In genomic region chr1:179090923-179091322, GRCh38 we compare ENCODE assay signal across 14 cellular contexts. TPM values are rescaled to one million over a fixed set of nuclear protein-coding genes. Genes with fewer than 3 reads are reported as not detected.
DNase-seq lines count a peak whose midpoint lies in the region; ATAC-seq and TF ChIP-seq lines count a peak whose summit lies in the region.
"Had no signal": no experiment of that assay in that cellular context is flagged by ENCODE, and none has a peak within 500 bp of the region (broad histone marks: within the 10 kb centered on the region; RNA-seq: fewer than 3 reads in every experiment).

No MANE protein-coding gene starts in this region.

- TF ChIP-seq POLR2A in heart left ventricle (IDR thresholded peaks at IDR 0.05) = no peak

- no peak for TF ChIP-seq CTCF in heart left ventricle (IDR thresholded peaks at IDR 0.05)
- no peak for TF ChIP-seq CTCF in tibial artery (IDR thresholded peaks at IDR 0.05)

- WGBS in heart left ventricle, 4 donors = 84 to 92% (median 91%) methylated on average over 4 of the region's 4 CpGs

- no peak overlapping the region for H3K4me3 ChIP-seq in heart left ventricle
- H3K4me3 ChIP-seq in tibial artery = no peak overlapping the region
- no peak overlapping the region for H3K4me3 ChIP-seq in SJCRH30
- H3K4me3 ChIP-seq: vagina had no signal

- ATAC-seq in heart left ventricle (no peak), Right ventricle myocardium inferior (no peak), memory B cell (ENCODE audit: low read depth) (no peak)
- no peak for ATAC-seq in activated T-helper 17 cell treated with anti-CD3 and anti-CD28 coated beads, Interleukin-2, amount 50 U/mL, for 72 hours (replicated peaks)

- H3K4me1 ChIP-seq in heart left ventricle = peaks cover 0 to 45% (median 26%) of the 10 kb centered on the region in 12 donors
- H3K4me1 ChIP-seq in tibial artery = peaks cover 0 to 31% (median 29%) of the 10 kb centered on the region in 4 donors
- H3K4me1 ChIP-seq in SJCRH30 = no peaks in the 10 kb centered on the region

- H3K4me1 Mint-ChIP-seq in activated T-helper 17 cell treated with anti-CD3 and anti-CD28 coated beads, Interleukin-2, amount 50 U/mL, for 72 hours = no peaks in the 10 kb centered on the region
- H3K4me1 Mint-ChIP-seq in memory B cell = peaks cover 32% of the 10 kb centered on the region

- H3K27me3 Mint-ChIP-seq in activated T-helper 17 cell treated with anti-CD3 and anti-CD28 coated beads, Interleukin-2, amount 50 U/mL, for 72 hours = no peaks in the 10 kb centered on the region
- no peaks in the 10 kb centered on the region for H3K27me3 Mint-ChIP-seq in memory B cell

- no peaks in the 10 kb centered on the region for H3K9me3 Mint-ChIP-seq in activated T-helper 17 cell treated with anti-CD3 and anti-CD28 coated beads, Interleukin-2, amount 50 U/mL, for 72 hours
- no peaks in the 10 kb centered on the region for H3K9me3 Mint-ChIP-seq in memory B cell

- DNase-seq in heart left ventricle (no peak), Right ventricle myocardium inferior (ENCODE audit: missing footprints) (no peak), memory B cell (ENCODE audit: low spot score in 2 of 2) (no peak), tibial artery (no peak), head of caudate nucleus (no peak), NCI-H2196 treated with DMSO at 0.1 percent for 48 hours (lab: John Stamatoyannopoulos, UW; ENCODE audit: unreplicated experiment) (no peak), SJCRH30 (no peak)
- DNase-seq: activated T-cell treated with anti-CD3 and anti-CD28 coated beads, Interleukin-2, amount 50 U/mL, for 1 hour; AML-193; central memory CD4-positive, alpha-beta T cell; NCI-H1436; SHP77 treated with DMSO at 0.1 percent for 48 hours had no signal

- H3K4me3 Mint-ChIP-seq in activated T-helper 17 cell treated with anti-CD3 and anti-CD28 coated beads, Interleukin-2, amount 50 U/mL, for 72 hours = no peak overlapping the region
- H3K4me3 Mint-ChIP-seq in memory B cell = no peak overlapping the region

- H3K27ac ChIP-seq in heart left ventricle (peak overlapping the region in 10 of 12 donors; percentile 20 to 81 (median 54)), tibial artery (peak overlapping the region; percentile 73 to 84), SJCRH30 (no peak overlapping the region)
- H3K27ac ChIP-seq: vagina had no signal

- peak overlapping the region; percentile 39 for H3K27ac Mint-ChIP-seq in activated T-helper 17 cell treated with anti-CD3 and anti-CD28 coated beads, Interleukin-2, amount 50 U/mL, for 72 hours
- peak overlapping the region; percentile 100 for H3K27ac Mint-ChIP-seq in memory B cell

- no peaks in the 10 kb centered on the region for H3K9me3 ChIP-seq in heart left ventricle
- no peaks in the 10 kb centered on the region for H3K9me3 ChIP-seq in tibial artery
- no peaks in the 10 kb centered on the region for H3K9me3 ChIP-seq in SJCRH30 (replicated peaks)
- H3K9me3 ChIP-seq: vagina had no signal

- H3K36me3 Mint-ChIP-seq in activated T-helper 17 cell treated with anti-CD3 and anti-CD28 coated beads, Interleukin-2, amount 50 U/mL, for 72 hours (ENCODE audit: low read depth) = peaks cover 70% of the 10 kb centered on the region
- peaks cover 33% of the 10 kb centered on the region for H3K36me3 Mint-ChIP-seq in memory B cell

- H3K36me3 ChIP-seq in heart left ventricle (peaks cover 0 to 83% (median 50%) of the 10 kb centered on the region in 9 donors), tibial artery (peaks cover 27 to 78% (median 44%) of the 10 kb centered on the region in 3 donors), SJCRH30 (peaks cover 16% of the 10 kb centered on the region; the same call in 1 of the 2 replicates)

- H3K27me3 ChIP-seq in heart left ventricle (no peaks in the 10 kb centered on the region), tibial artery (no peaks in the 10 kb centered on the region), SJCRH30 (no peaks in the 10 kb centered on the region)
- H3K27me3 ChIP-seq: vagina had no signal

- intact Hi-C loops in heart left ventricle (cut with DNase I) = loop anchor here in 1 of 10 donors (10.0 kb wide), 1 partner anchor 204 kb away; the partner anchor contains the start of gene SOAT1
- intact Hi-C loops in Right ventricle myocardium inferior (cut with DNase I) = no loop called here
- intact Hi-C loops in tibial artery (cut with DNase I; ENCODE audit: low total_unique reads) = no loop called here
- intact Hi-C loops in head of caudate nucleus (cut with DNase I) = no loop called here

RNA-seq across cellular contexts. Expression of gene TOR3A, which starts 9.1 kb away (rescaled TPM):
- total RNA-seq in heart left ventricle = 10 to 100 TPM in 4 of 9 donors, 1 to 10 TPM in 5; 6.3 to 22.4 (median 9.9) TPM
- 10 to 100 TPM in 1 of 2 donors, 1 to 10 TPM in 1; 3.8 to 19.5 TPM for polyA plus RNA-seq in heart left ventricle
- 11.3 TPM for total RNA-seq in Right ventricle myocardium inferior
- total RNA-seq in activated T-helper 17 cell treated with anti-CD3 and anti-CD28 coated beads, Interleukin-2, amount 50 U/mL, for 72 hours = 10 to 100 TPM; 19.0 to 45.2 TPM
- total RNA-seq in SJCRH30 (2014; rRNA removed; shearing (Covaris generic)) = 14.6 and 15.4 TPM in 2 replicates
